ENCODE assay signal across 23 cellular contexts in the genomic region with DNA sequence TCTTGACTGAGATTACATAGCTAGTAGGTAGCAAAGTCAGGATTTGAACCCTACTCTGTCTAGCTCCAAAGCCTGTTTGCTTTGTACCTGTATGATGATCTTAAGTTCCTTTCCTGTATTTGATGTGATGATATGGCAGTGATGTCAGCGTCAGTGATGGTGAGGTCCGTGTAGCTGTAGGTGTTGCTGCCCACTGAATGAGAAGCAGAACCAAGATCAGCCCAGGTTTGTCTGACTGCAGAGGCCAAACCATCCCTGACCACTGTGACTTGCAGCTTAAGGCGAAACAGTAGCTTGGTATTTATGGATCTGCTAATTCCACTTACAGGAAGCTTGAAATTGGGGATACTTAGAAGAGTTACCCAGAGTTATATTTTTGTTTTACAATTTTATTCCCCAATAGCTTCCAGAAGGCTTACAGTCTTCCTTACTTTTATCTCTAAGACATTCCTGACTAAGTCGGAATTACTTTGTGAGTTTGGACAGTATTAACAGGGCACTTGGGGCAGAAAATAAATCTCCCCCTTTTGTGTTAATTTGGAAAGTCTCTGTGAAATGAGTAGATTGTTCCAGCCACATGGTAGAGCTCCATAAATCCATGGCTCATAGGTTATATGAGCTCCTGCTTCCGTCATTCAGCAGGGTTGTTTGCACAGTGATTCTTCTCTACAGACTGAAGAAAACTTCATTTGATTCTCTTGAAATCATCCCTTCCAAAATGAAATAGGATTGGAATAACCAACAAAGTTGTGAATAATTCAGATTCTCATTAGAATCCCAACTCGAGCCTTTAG.
A peak's percentile ranks its signal among the peaks of the same experiment; 100 is the strongest.
DNase-seq lines count a peak whose midpoint lies in the region; ATAC-seq and TF ChIP-seq lines count a peak whose summit lies in the region.
"Had no signal": no experiment of that assay in that cellular context is flagged by ENCODE, and none has a peak within 500 bp of the region (broad histone marks: within the 10 kb centered on the region; RNA-seq: fewer than 3 reads in every experiment).

No MANE protein-coding gene starts in this region.

- peaks cover 16% of the 10 kb centered on the region for H3K4me1 ChIP-seq in mucosa of descending colon (ENCODE audit: low read depth)
- H3K4me1 ChIP-seq: Caco-2 had no signal

- ATAC-seq in mucosa of descending colon = peak; percentile 57
- ATAC-seq in HG02970 (IDR thresholded peaks at IDR 0.05; ENCODE audit: low FRiP score, unreplicated experiment) = no peak
- no peak for ATAC-seq in HG03097 (IDR thresholded peaks at IDR 0.05; ENCODE audit: low FRiP score, unreplicated experiment)
- ATAC-seq: HepG2 had no signal

- no peaks in the 10 kb centered on the region for H3K36me3 ChIP-seq in mucosa of descending colon (ENCODE audit: low read depth)

- POLR2A ChIA-PET in HEK293T (lab: Yijun Ruan, JAX) = interaction anchor here (0.9 to 1.7 kb wide), 3 partner anchors 10 to 271 kb away, joined by 3 to 4 read pairs (median 4); no protein-coding TSS in a partner anchor

- no peak overlapping the region for H3K4me3 ChIP-seq in mucosa of descending colon
- H3K4me3 ChIP-seq: GM23248 had no signal

- DNase-seq in HEK293T (ENCODE audit: extremely low spot score) (no peak), mucosa of descending colon (no peak), RKO (ENCODE audit: low spot score) (no peak)
- no peak for DNase-seq in stimulated activated CD4-positive, alpha-beta T cell treated with anti-CD3 and anti-CD28 coated beads, Interleukin-2, amount 100 ng/mL, for 24 hours
- DNase-seq: AML-193; Caco-2; CD4-positive, alpha-beta T cell; DMS153; GDM1; GM23248; HCEC 1CT; KG1; NCI-H1417; NCI-H187 treated with DMSO at 0.1 percent for 48 hours; NCI-H2227 treated with DMSO at 0.1 percent for 48 hours; NCI-H510A treated with DMSO at 0.1 percent for 48 hours; NCI-H774; OCI-M1 had no signal

- CTCF ChIA-PET in HEK293T (lab: Yijun Ruan, JAX) = interaction anchor here (0.7 to 2.5 kb wide), 4 partner anchors 11 to 432 kb away, joined by 3 to 13 read pairs (median 4); no protein-coding TSS in a partner anchor

- intact Hi-C loops in mucosa of descending colon (cut with DNase I, micrococcal nuclease) = no loop called here

- peak overlapping the region; percentile 75 for H3K27ac ChIP-seq in VCaP
- H3K27ac ChIP-seq: GM23248, RWPE1 had no signal

- H3K9me3 ChIP-seq in mucosa of descending colon = no peaks in the 10 kb centered on the region
- H3K9me3 ChIP-seq: Caco-2 had no signal

- no peak for TF ChIP-seq CTCF in VCaP (conservative IDR thresholded peaks at IDR 0.05)
- TF ChIP-seq CTCF in mucosa of descending colon (IDR thresholded peaks at IDR 0.05) = no peak

TF ChIP-seq in HEK293T, 16 proteins besides CTCF, POLR2A, EP300 and RAD21:
- TF ChIP-seq TARDBP (IDR thresholded peaks at IDR 0.05) (no peak), NFRKB (IDR thresholded peaks at IDR 0.05) (no peak), FOXA1 (IDR thresholded peaks at IDR 0.05) (peak; percentile 72; the same call in 1 of the 2 replicates), HDGF (IDR thresholded peaks at IDR 0.05; ENCODE audit: borderline replicate concordance) (no peak), PKNOX1 (IDR thresholded peaks at IDR 0.05) (0 out of 2 replicates have a peak, but pooled peaks have one; percentile 8)
